ENCODE assay signal across 2 cellular contexts in genomic region chr11:94708642-94709041, GRCh38.
TF ChIP-seq lines count a peak whose summit lies in the region.

No MANE protein-coding gene starts in this region.

TF ChIP-seq in HepG2, 621 proteins besides CTCF, POLR2A, EP300 and RAD21:
- TF ChIP-seq ZBTB46 (CRISPR knock-in tag; IDR thresholded peaks at IDR 0.05; ENCODE audit: borderline replicate concordance) (no peak), FOXA1 (IDR thresholded peaks at IDR 0.05) (no peak), FOXA1 (CRISPR knock-in tag; IDR thresholded peaks at IDR 0.05) (0 out of 2 replicates have a peak, but pooled peaks have one; percentile 8)

TF ChIP-seq in H1, 55 proteins besides CTCF, POLR2A, EP300 and RAD21:
- no peak for TF ChIP-seq TCF12 (IDR thresholded peaks at IDR 0.05; ENCODE audit: low read depth, low read length)
- TF ChIP-seq BRCA1 (IDR thresholded peaks at IDR 0.05; ENCODE audit: low read depth, low read length): no peak
- TF ChIP-seq GABPA (IDR thresholded peaks at IDR 0.05; ENCODE audit: borderline replicate concordance, insufficient read depth, low read length): no peak
- TF ChIP-seq SUZ12 (IDR thresholded peaks at IDR 0.05; ENCODE audit: low read length): no peak
- TF ChIP-seq SIRT6 (IDR thresholded peaks at IDR 0.05; ENCODE audit: low read length): no peak
- TF ChIP-seq SP1 (IDR thresholded peaks at IDR 0.05; ENCODE audit: low read depth, low read length): no peak
- TF ChIP-seq SIX5 (IDR thresholded peaks at IDR 0.05; ENCODE audit: low read depth, low read length): no peak
- TF ChIP-seq TAF1 (IDR thresholded peaks at IDR 0.05; ENCODE audit: low read depth, low read length): no peak
- no peak for TF ChIP-seq EZH2 (IDR thresholded peaks at IDR 0.05; ENCODE audit: low read depth, low read length, severe bottlenecking)
- TF ChIP-seq SIN3A (conservative IDR thresholded peaks at IDR 0.05 in 1 of 2, IDR thresholded peaks at IDR 0.05 in 1 of 2; ENCODE audit: low read depth in 1 of 2, low read length in 2 of 2): no peak
- no peak for TF ChIP-seq SP4 (IDR thresholded peaks at IDR 0.05; ENCODE audit: low read length)
- TF ChIP-seq EGR1 (IDR thresholded peaks at IDR 0.05; ENCODE audit: borderline replicate concordance, low read depth, low read length): no peak
- no peak for TF ChIP-seq GTF2F1 (IDR thresholded peaks at IDR 0.05; ENCODE audit: borderline replicate concordance, low read depth, low read length)
- TF ChIP-seq BACH1 (IDR thresholded peaks at IDR 0.05; ENCODE audit: low read length): no peak
- TF ChIP-seq RNF2 (IDR thresholded peaks at IDR 0.05; ENCODE audit: borderline replicate concordance, low read depth, low read length, missing control alignments, poor library complexity, severe bottlenecking): no peak
- no peak for TF ChIP-seq RXRA (IDR thresholded peaks at IDR 0.05; ENCODE audit: insufficient read depth, low read depth, low read length)
- TF ChIP-seq MAFK (IDR thresholded peaks at IDR 0.05; ENCODE audit: low read depth, low read length): no peak
- no peak for TF ChIP-seq YY1 (IDR thresholded peaks at IDR 0.05; ENCODE audit: low read depth, low read length)
